In genomic region chr15:83012038-83012490, GRCh38 we compare ENCODE assay signal across 8 cellular contexts. TPM values are rescaled to one million over a fixed set of nuclear protein-coding genes. Genes with fewer than 3 reads are reported as not detected.
A peak's percentile ranks its signal among the peaks of the same experiment; 100 is the strongest.
DNase-seq lines count a peak whose midpoint lies in the region; ATAC-seq and TF ChIP-seq lines count a peak whose summit lies in the region.

No MANE protein-coding gene starts in this region.

- intact Hi-C loops in body of pancreas (cut with DNase I) = no loop called here

- H3K9ac ChIP-seq in HUES48 (ENCODE audit: low read depth, low read length) = peak overlapping the region; percentile 84

- ATAC-seq in body of pancreas (no peak), HG02970 (IDR thresholded peaks at IDR 0.05; ENCODE audit: low FRiP score, unreplicated experiment) (no peak), HG03175 (IDR thresholded peaks at IDR 0.05; ENCODE audit: unreplicated experiment) (no peak), GM19023 (IDR thresholded peaks at IDR 0.05; ENCODE audit: unreplicated experiment) (no peak)

- H3K36me3 ChIP-seq in HUES48 (ENCODE audit: control insufficient read depth, insufficient read depth, low read length) (peaks cover 37% of the 10 kb centered on the region), body of pancreas (replicated peaks in 1 of 2; ENCODE audit: insufficient read depth in 1 of 2, low read depth in 2 of 2) (peaks cover 0 to 4% of the 10 kb centered on the region in 2 donors), mesodermal cell (ENCODE audit: control insufficient read depth, insufficient read depth, low read length) (peaks cover 38% of the 10 kb centered on the region)

- H3K4me1 ChIP-seq in HUES48 (ENCODE audit: control insufficient read depth, insufficient read depth, low read length) = peaks cover 15% of the 10 kb centered on the region
- H3K4me1 ChIP-seq in body of pancreas = peaks cover 30% of the 10 kb centered on the region
- H3K4me1 ChIP-seq in mesodermal cell (ENCODE audit: control insufficient read depth, insufficient read depth, low read length, poor library complexity, severe bottlenecking) = no peaks in the 10 kb centered on the region

- H3K4me3 ChIP-seq in AG09309 (ENCODE audit: control insufficient read depth, low read depth, low read length) (peak overlapping the region; percentile 83), HUES48 (ENCODE audit: low read depth, low read length) (peak overlapping the region; percentile 93), body of pancreas (no peak overlapping the region), mesodermal cell (ENCODE audit: extremely low read depth, insufficient read depth, low read length, poor library complexity, severe bottlenecking) (peak overlapping the region; percentile 99)

- WGBS in body of pancreas, 2 donors = 42 to 43% methylated on average over 13 of the region's 13 CpGs
- WGBS in mesodermal cell (ENCODE audit: insufficient coverage in 2 of 2), 2 experiments = 89% methylated on average over 13 of the region's 13 CpGs

- TF ChIP-seq CTCF in AG09309 (IDR thresholded peaks at IDR 0.05; ENCODE audit: control insufficient read depth, insufficient read depth, low read depth, low read length, missing control alignments) (no peak), body of pancreas (IDR thresholded peaks at IDR 0.05) (no peak)

- no peak for DNase-seq in AG09309 (ENCODE audit: low read depth)
- DNase-seq in body of pancreas = no peak
- DNase-seq in activated CD4-positive, alpha-beta T cell treated with anti-CD3 and anti-CD28 coated beads for 48 hours = no peak

- H3K27me3 ChIP-seq in HUES48 (ENCODE audit: control insufficient read depth, insufficient read depth, low read length) = no peaks in the 10 kb centered on the region
- H3K27me3 ChIP-seq in body of pancreas = no peaks in the 10 kb centered on the region

- no peak for TF ChIP-seq POLR2A in body of pancreas (IDR thresholded peaks at IDR 0.05)

- H3K27ac ChIP-seq in HUES48 (ENCODE audit: low read depth, low read length) (no peak overlapping the region), body of pancreas (peak overlapping the region; percentile 9 to 87 (median 74)), mesodermal cell (ENCODE audit: low read depth, low read length, severe bottlenecking) (no peak overlapping the region)

- H3K9me3 ChIP-seq in HUES48 (ENCODE audit: control insufficient read depth, insufficient read depth, low read length) (no peaks in the 10 kb centered on the region), body of pancreas (no peaks in the 10 kb centered on the region), mesodermal cell (ENCODE audit: control insufficient read depth, low read length) (peaks cover 4% of the 10 kb centered on the region)

RNA-seq across cellular contexts. Expression of gene C15orf40, which starts 0.6 kb away (rescaled TPM):
- 1 to 10 TPM; 9.3 to 9.6 TPM for total RNA-seq in body of pancreas
- polyA plus RNA-seq in mesodermal cell (2013, experiment 1 of 2) = 20.8 TPM
- 18.4 TPM for polyA plus RNA-seq in mesodermal cell (2013, experiment 2 of 2)

RNA-seq across cellular contexts. Expression of gene RAMAC, which starts 26.1 kb away (rescaled TPM):
- 10 to 100 TPM in 1 of 2 donors, 1 to 10 TPM in 1; 9.1 to 12.2 TPM for total RNA-seq in body of pancreas
- 26.9 TPM for polyA plus RNA-seq in mesodermal cell (2013, experiment 1 of 2)
- 31.0 TPM for polyA plus RNA-seq in mesodermal cell (2013, experiment 2 of 2)

RNA-seq across cellular contexts. Expression of gene BTBD1, which starts 55.0 kb away (rescaled TPM):
- 10 to 100 TPM; 24.4 to 37.9 TPM for total RNA-seq in body of pancreas
- 55.3 TPM for polyA plus RNA-seq in mesodermal cell (2013, experiment 1 of 2)
- 55.4 TPM for polyA plus RNA-seq in mesodermal cell (2013, experiment 2 of 2)

RNA-seq across cellular contexts. Expression of gene HOMER2, which starts 59.5 kb away (rescaled TPM):
- total RNA-seq in body of pancreas = 100 to 1,000 TPM; 331 to 469 TPM
- polyA plus RNA-seq in mesodermal cell (2013, experiment 1 of 2) = 8.6 TPM
- polyA plus RNA-seq in mesodermal cell (2013, experiment 2 of 2) = 8.0 TPM

Comparison
In these comparisons a context has a peak if more than half of its experiments do, and no peak if none do; other contexts are left out.
1. H3K4me3 ChIP-seq: peak in AG09309 (single experiment), HUES48 (single experiment) and mesodermal cell (single experiment); none in body of pancreas (0 of 2).
2. H3K27ac ChIP-seq: peak in body of pancreas (4 of 4); none in HUES48 (single experiment) and mesodermal cell (single experiment).